In genomic region chr7:75092892-75093249, GRCh38 we compare ENCODE assay signal across 8 cellular contexts. TPM values are rescaled to one million over a fixed set of nuclear protein-coding genes. Genes with fewer than 3 reads are reported as not detected.
DNase-seq lines count a peak whose midpoint lies in the region; ATAC-seq and TF ChIP-seq lines count a peak whose summit lies in the region.
"Not testable (repeated sequence)": the region's sequence is repeated elsewhere in the genome, so short reads cannot be mapped to it uniquely, and the experiment has no call there.

No MANE protein-coding gene starts in this region.

- H3K36me3 ChIP-seq in BLaER1: not testable (repeated sequence)

- H3K9ac ChIP-seq in BLaER1: peak overlapping the region; percentile 91

- peak overlapping the region; percentile 49 for H3K27ac Mint-ChIP-seq in T-helper 1 cell treated with Interleukin-12 subunit alpha and Interleukin-12 subunit beta and Interleukin-4 antibody, amounts not matched to agents 30 μg/mL and 1 μg/mL, for 36 hours
- not testable (repeated sequence) for H3K27ac Mint-ChIP-seq in nephron progenitor cell

- not testable (repeated sequence) for H4K20me1 ChIP-seq in BLaER1

- not testable (repeated sequence) for H3K9me3 Mint-ChIP-seq in T-helper 1 cell treated with Interleukin-12 subunit alpha and Interleukin-12 subunit beta and Interleukin-4 antibody, amounts not matched to agents 30 μg/mL and 1 μg/mL, for 36 hours; nephron progenitor cell

- not testable (repeated sequence) for H3K9me3 ChIP-seq in BLaER1

- not testable (repeated sequence) for H3K4me1 ChIP-seq in BLaER1

- ATAC-seq in GM19468 (IDR thresholded peaks at IDR 0.05; ENCODE audit: extremely low read depth, unreplicated experiment) (peak; percentile 97), HG03135 (IDR thresholded peaks at IDR 0.05; ENCODE audit: unreplicated experiment) (peak; percentile 94)

- DNase-seq in activated gamma-delta T cell treated with Interleukin-2 at 50 U/mL for 16 hours: peak; percentile 94
- not testable (repeated sequence) for DNase-seq in fibroblast of the aortic adventitia (ENCODE audit: low read depth)
- DNase-seq in nephron progenitor cell: peak; percentile 79
- DNase-seq in stimulated activated CD8-positive, alpha-beta memory T cell treated with anti-CD3 and anti-CD28 coated beads, Interleukin-15, amount 100 ng/mL, for 1 hour (ENCODE audit: low read depth): peak; percentile 78

- H3K27ac ChIP-seq in BLaER1: peak overlapping the region; percentile 98

- not testable (repeated sequence) for TF ChIP-seq CTCF in fibroblast of the aortic adventitia (IDR thresholded peaks at IDR 0.05; ENCODE audit: insufficient read depth, low read length); nephron progenitor cell (IDR thresholded peaks at IDR 0.05)

- not testable (repeated sequence) for H3K27me3 ChIP-seq in BLaER1

- H3K27me3 Mint-ChIP-seq in T-helper 1 cell treated with Interleukin-12 subunit alpha and Interleukin-12 subunit beta and Interleukin-4 antibody, amounts not matched to agents 30 μg/mL and 1 μg/mL, for 36 hours (ENCODE audit: low read depth); nephron progenitor cell (ENCODE audit: low read depth, poor library complexity): not testable (repeated sequence)

- H3K4me3 ChIP-seq in BLaER1 (peak overlapping the region; percentile 71), fibroblast of the aortic adventitia (ENCODE audit: low read depth, low read length) (peak overlapping the region; percentile 59)

- not testable (repeated sequence) for H3K4me2 ChIP-seq in BLaER1

- not testable (repeated sequence) for H3K36me3 Mint-ChIP-seq in T-helper 1 cell treated with Interleukin-12 subunit alpha and Interleukin-12 subunit beta and Interleukin-4 antibody, amounts not matched to agents 30 μg/mL and 1 μg/mL, for 36 hours (ENCODE audit: low read depth); nephron progenitor cell (ENCODE audit: low read depth)

- not testable (repeated sequence) for H3K4me3 Mint-ChIP-seq in T-helper 1 cell treated with Interleukin-12 subunit alpha and Interleukin-12 subunit beta and Interleukin-4 antibody, amounts not matched to agents 30 μg/mL and 1 μg/mL, for 36 hours; nephron progenitor cell

- not testable (repeated sequence) for H3K4me1 Mint-ChIP-seq in T-helper 1 cell treated with Interleukin-12 subunit alpha and Interleukin-12 subunit beta and Interleukin-4 antibody, amounts not matched to agents 30 μg/mL and 1 μg/mL, for 36 hours (ENCODE audit: low read depth); nephron progenitor cell

RNA-seq across cellular contexts. Expression of gene GTF2IRD2B, which starts 0.5 kb away (rescaled TPM):
- 20.2 and 24.6 TPM in 2 replicates for total RNA-seq in fibroblast of the aortic adventitia (ENCODE audit: low replicate concordance)

RNA-seq across cellular contexts. Expression of gene RCC1L, which starts 19.3 kb away (rescaled TPM):
- total RNA-seq in fibroblast of the aortic adventitia (ENCODE audit: low replicate concordance): 32.2 and 38.8 TPM in 2 replicates
